Comparison of ENCODE assay signal across 8 cellular contexts in the genomic region with DNA sequence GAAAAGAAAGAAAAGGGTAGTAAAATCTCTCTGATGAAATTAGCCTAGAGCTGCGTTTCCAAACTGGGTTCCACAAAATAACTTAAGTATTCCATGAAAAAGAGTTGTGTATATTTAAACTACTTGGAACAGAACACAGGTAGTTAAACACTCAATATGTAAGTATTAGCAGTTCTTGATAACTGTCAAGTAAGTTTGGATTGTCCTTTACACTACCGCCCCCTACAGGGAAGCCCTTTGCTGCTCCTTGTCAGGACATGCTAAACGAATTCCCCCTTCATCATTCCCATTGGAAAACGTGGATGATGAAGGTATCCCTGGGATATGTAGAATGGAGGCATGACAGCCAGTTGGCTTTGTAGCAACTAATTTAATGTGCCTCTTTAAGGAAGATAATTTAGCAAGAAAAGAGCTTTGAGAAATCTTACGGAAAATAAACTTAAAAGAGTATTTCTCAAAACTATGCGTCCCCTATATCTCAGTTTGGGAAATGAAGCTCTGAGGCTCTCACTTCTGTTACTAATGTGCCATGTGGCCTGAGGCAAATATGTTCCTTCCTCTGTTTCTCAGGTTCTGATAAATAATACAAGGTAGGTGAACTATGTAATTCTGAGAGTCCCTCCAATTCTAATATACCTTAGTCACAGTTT. TPM values are rescaled to one million over a fixed set of nuclear protein-coding genes. Genes with fewer than 3 reads are reported as not detected.
A peak's percentile ranks its signal among the peaks of the same experiment; 100 is the strongest.
DNase-seq lines count a peak whose midpoint lies in the region; ATAC-seq and TF ChIP-seq lines count a peak whose summit lies in the region.

No MANE protein-coding gene starts in this region.

- TF ChIP-seq CTCF in right atrium auricular region (IDR thresholded peaks at IDR 0.05): peak in 1 of 2 donors; percentile 60
- peak; percentile 89 for TF ChIP-seq CTCF in OCI-LY1 (IDR thresholded peaks at IDR 0.05; ENCODE audit: low read length)
- TF ChIP-seq CTCF in uterus (IDR thresholded peaks at IDR 0.05): peak; percentile 15 to 32 (median 24)

- H3K36me3 ChIP-seq in right atrium auricular region (peaks cover 54% of the 10 kb centered on the region), OCI-LY1 (ENCODE audit: insufficient read depth, low read length) (peaks cover 70% of the 10 kb centered on the region), uterus (no peaks in the 10 kb centered on the region)

- H3K27me3 ChIP-seq in right atrium auricular region (no peaks in the 10 kb centered on the region), OCI-LY1 (ENCODE audit: insufficient read depth, low read length) (no peaks in the 10 kb centered on the region), uterus (no peaks in the 10 kb centered on the region)

- H3K4me3 Mint-ChIP-seq in activated T-cell treated with anti-CD3 and anti-CD28 coated beads, Interleukin-2, amount 50 U/mL, for 24 hours: no peak overlapping the region

- ATAC-seq in left ventricle myocardium superior: no peak
- ATAC-seq in GM18868 (IDR thresholded peaks at IDR 0.05; ENCODE audit: unreplicated experiment): no peak

- H3K4me3 ChIP-seq in right atrium auricular region (no peak overlapping the region), OCI-LY1 (ENCODE audit: low read depth, low read length, poor library complexity, severe bottlenecking) (no peak overlapping the region), uterus (no peak overlapping the region)

- intact Hi-C loops in left ventricle myocardium superior (cut with micrococcal nuclease): no loop called here
- intact Hi-C loops in uterus (cut with DNase I; ENCODE audit: low total_unique reads): no loop called here

- peaks cover 0 to 17% of the 10 kb centered on the region in 2 donors for H3K4me1 ChIP-seq in right atrium auricular region
- no peaks in the 10 kb centered on the region for H3K4me1 ChIP-seq in OCI-LY1 (ENCODE audit: insufficient read depth, low read length, severe bottlenecking)
- H3K4me1 ChIP-seq in uterus: no peaks in the 10 kb centered on the region

- H3K9me2 ChIP-seq in OCI-LY1 (ENCODE audit: low read depth, low read length): no peaks in the 10 kb centered on the region

- H3K79me2 ChIP-seq in OCI-LY1 (ENCODE audit: insufficient read depth, low read length): no peaks in the 10 kb centered on the region

- H3K4me1 Mint-ChIP-seq in activated T-cell treated with anti-CD3 and anti-CD28 coated beads, Interleukin-2, amount 50 U/mL, for 24 hours (ENCODE audit: low read depth): peaks cover 6% of the 10 kb centered on the region

- peaks cover 74% of the 10 kb centered on the region for H3K36me3 Mint-ChIP-seq in activated T-cell treated with anti-CD3 and anti-CD28 coated beads, Interleukin-2, amount 50 U/mL, for 24 hours (ENCODE audit: low read depth)

- 0 out of 2 replicates have a peak, but pooled peaks cover 3% of the 10 kb centered on the region for H3F3A ChIP-seq in OCI-LY1 (ENCODE audit: insufficient read depth, low read length)

- no peak for TF ChIP-seq POLR2A in uterus (IDR thresholded peaks at IDR 0.05)

- no peaks in the 10 kb centered on the region for H3K9me3 ChIP-seq in right atrium auricular region
- H3K9me3 ChIP-seq in OCI-LY1 (ENCODE audit: low read length): no peaks in the 10 kb centered on the region
- no peaks in the 10 kb centered on the region for H3K9me3 ChIP-seq in uterus

- H3K27ac Mint-ChIP-seq in activated T-cell treated with anti-CD3 and anti-CD28 coated beads, Interleukin-2, amount 50 U/mL, for 24 hours: no peak overlapping the region

- H3K4me2 ChIP-seq in OCI-LY1 (ENCODE audit: low read length): no peak overlapping the region

- H3K27me3 Mint-ChIP-seq in activated T-cell treated with anti-CD3 and anti-CD28 coated beads, Interleukin-2, amount 50 U/mL, for 24 hours: no peaks in the 10 kb centered on the region

- no peaks in the 10 kb centered on the region for H4K20me1 ChIP-seq in OCI-LY1 (ENCODE audit: insufficient read depth, low read length)

- DNase-seq in right atrium auricular region (ENCODE audit: low spot score) (no peak), left ventricle myocardium superior (no peak), fibroblast of the conjunctiva (ENCODE audit: low read depth) (peak; percentile 61), pons (ENCODE audit: low spot score) (peak; percentile 92), uterus (peak; percentile 31 to 44)
- DNase-seq in activated T-cell treated with anti-CD3 and anti-CD28 coated beads, Interleukin-2, amount 50 U/mL, for 24 hours: peak; percentile 63

- no peaks in the 10 kb centered on the region for H3K9me3 Mint-ChIP-seq in activated T-cell treated with anti-CD3 and anti-CD28 coated beads, Interleukin-2, amount 50 U/mL, for 24 hours

- no peak overlapping the region for H3K9ac ChIP-seq in OCI-LY1 (ENCODE audit: low read length)

- H2AFZ ChIP-seq in OCI-LY1 (ENCODE audit: low read length): no peak overlapping the region

- peak overlapping the region; percentile 76 to 86 for H3K27ac ChIP-seq in right atrium auricular region
- H3K27ac ChIP-seq in OCI-LY1 (ENCODE audit: low read depth, low read length, poor library complexity, severe bottlenecking): no peak overlapping the region
- no peak overlapping the region for H3K27ac ChIP-seq in uterus

RNA-seq across cellular contexts. Expression of a gene that starts 18.8 kb away (rescaled TPM):
- total RNA-seq in right atrium auricular region (10 to 100 TPM; 15.2 to 21.4 TPM), left ventricle myocardium superior (17.8 TPM), uterus (10 to 100 TPM; 16.5 to 46.7 (median 30.1) TPM)

RNA-seq across cellular contexts. Expression of a gene that starts 26.3 kb away (rescaled TPM):
- total RNA-seq in right atrium auricular region (10 to 100 TPM; 23.4 to 26.1 TPM), left ventricle myocardium superior (12.2 TPM), uterus (10 to 100 TPM in 2 of 4 donors, 1 to 10 TPM in 2; 2.8 to 46.8 (median 14.2) TPM)

Comparison
In these comparisons a context has a peak if more than half of its experiments do, and no peak if none do; other contexts are left out.
1. DNase-seq: peak in activated T-cell treated with anti-CD3 and anti-CD28 coated beads, Interleukin-2, amount 50 U/mL, for 24 hours (single experiment), fibroblast of the conjunctiva (single experiment), pons (single experiment) and uterus (2 of 2); none in right atrium auricular region (single experiment) and left ventricle myocardium superior (single experiment).
2. H3K27ac ChIP-seq: peak in right atrium auricular region (2 of 2); none in OCI-LY1 (single experiment) and uterus (0 of 2).